Comparison of ENCODE assay signal across 14 cellular contexts in genomic region chr5:88676637-88677481, GRCh38.
DNase-seq lines count a peak whose midpoint lies in the region; ATAC-seq, FAIRE-seq and TF ChIP-seq lines count a peak whose summit lies in the region.
"Had no signal": no experiment of that assay in that cellular context is flagged by ENCODE, and none has a peak within 500 bp of the region (broad histone marks: within the 10 kb centered on the region; RNA-seq: fewer than 3 reads in every experiment).

No MANE protein-coding gene starts in this region.

- H3K4me1 ChIP-seq in OCI-LY7 (ENCODE audit: insufficient read depth, low read length, poor library complexity, severe bottlenecking) (peaks cover 31% of the 10 kb centered on the region), H1 (replicated peaks in 1 of 4; ENCODE audit: control insufficient read depth in 3 of 4, insufficient read depth in 4 of 4, low read length in 3 of 4) (peaks cover 12 to 37% (median 17%) of the 10 kb centered on the region in 4 experiments), right atrium auricular region (peaks cover 0 to 35% of the 10 kb centered on the region in 2 donors)

- H2BK5ac ChIP-seq in H1 (ENCODE audit: low read depth, low read length), result no peak overlapping the region

- no peak overlapping the region for H2BK15ac ChIP-seq in H1 (ENCODE audit: low read length)

- peak overlapping the region; percentile 33 for H3K27ac Mint-ChIP-seq in activated CD4-positive, alpha-beta T cell treated with anti-CD3 and anti-CD28 coated beads, Interleukin-2, amount 10 ng/mL, durations not matched to agents 7 days and 5 days
- no peak overlapping the region for H3K27ac Mint-ChIP-seq in stimulated activated naive B cell treated with anti-CD40 and anti-IgM and Interleukin-4, amounts not matched to agents 10 μg/mL and 1 μg/mL and 100 μg/mL, for 72 hours

- BruUV-seq in OCI-LY7 (replicated peaks; lab: Mats Ljungman, UMichigan), result TSS peak; percentile 73

- no peak for TF ChIP-seq EP300 in H1 (IDR thresholded peaks at IDR 0.05; ENCODE audit: borderline replicate concordance in 1 of 2, low read depth in 2 of 2, low read length in 2 of 2)

- no peak overlapping the region for H4K5ac ChIP-seq in H1 (ENCODE audit: insufficient read length, low read depth, low read length)

- H2AK5ac ChIP-seq in H1 (ENCODE audit: low read depth, low read length), result no peak overlapping the region

- no peak for DNase-seq in activated CD4-positive, alpha-beta T cell treated with anti-CD3 and anti-CD28 coated beads, Interleukin-2, amount 10 ng/mL, durations not matched to agents 7 days and 5 days
- no peak for DNase-seq in activated CD4-positive, alpha-beta T cell treated with anti-CD3 and anti-CD28 coated beads, Interleukin-2, amount 50 U/mL, for 1 hour
- no peak for DNase-seq in OCI-LY7 (ENCODE audit: low spot score)
- DNase-seq in H1 (ENCODE audit: low read depth in 1 of 2, low spot score in 2 of 2), result no peak
- DNase-seq in stimulated activated naive B cell treated with anti-CD40 and anti-IgM and Interleukin-4, amounts not matched to agents 10 μg/mL and 1 μg/mL and 100 μg/mL, for 72 hours, result no peak
- no peak for DNase-seq in stimulated activated CD4-positive, alpha-beta T cell treated with anti-CD3 and anti-CD28 coated beads, Interleukin-15, amount 100 ng/mL, for 24 hours
- no peak for DNase-seq in RCC 7860 (ENCODE audit: low spot score)
- no peak for DNase-seq in right atrium auricular region (ENCODE audit: low spot score)
- DNase-seq: NCI-H1092; PC-3; stimulated activated CD4-positive, alpha-beta T cell treated with anti-CD3 and anti-CD28 coated beads, Interleukin-4, amount 100 ng/mL, for 1 hour had no signal

- TF ChIP-seq POLR2A in H1 (IDR thresholded peaks at IDR 0.05; ENCODE audit: control extremely low read depth in 1 of 2, low read depth in 2 of 2, low read length in 2 of 2), result no peak

- H3K4me3 ChIP-seq in OCI-LY7 (ENCODE audit: low read depth, low read length, poor library complexity, severe bottlenecking) (peak overlapping the region; percentile 72), H1 (ENCODE audit: extremely low read depth in 1 of 4, insufficient read depth in 2 of 4, low read depth in 3 of 4, low read length in 4 of 4) (peak overlapping the region in 1 of 4 experiments; percentile 64; a peak in 2 of 8 replicates), right atrium auricular region (no peak overlapping the region)

- no peaks in the 10 kb centered on the region for H3K79me1 ChIP-seq in H1 (ENCODE audit: low read depth, low read length)

- no peak overlapping the region for H3K14ac ChIP-seq in H1 (ENCODE audit: insufficient read length)

- no peak for ATAC-seq in stimulated activated naive B cell treated with anti-CD40 and anti-IgM and Interleukin-4, amounts not matched to agents 10 μg/mL and 1 μg/mL and 100 μg/mL, for 72 hours (replicated peaks)
- ATAC-seq: PC-3 had no signal

- H3K9me2 ChIP-seq in OCI-LY7 (ENCODE audit: insufficient read depth, low read length), result no peaks in the 10 kb centered on the region

- H3K36me3 ChIP-seq in OCI-LY7 (ENCODE audit: insufficient read depth, low read length), result no peaks in the 10 kb centered on the region
- H3K36me3 ChIP-seq in H1 (ENCODE audit: control insufficient read depth in 2 of 4, insufficient read depth in 4 of 4, low read length in 3 of 4), result no peaks in the 10 kb centered on the region
- H3K36me3 ChIP-seq in right atrium auricular region, result no peaks in the 10 kb centered on the region
- H3K36me3 ChIP-seq: neutrophil, thoracic aorta had no signal

- peaks cover 21% of the 10 kb centered on the region for H3K23me2 ChIP-seq in H1 (ENCODE audit: low read depth, low read length)

- no peak overlapping the region for H4K91ac ChIP-seq in H1 (replicated peaks; ENCODE audit: insufficient read length, low read length)

- H3K36me3 Mint-ChIP-seq in activated CD4-positive, alpha-beta T cell treated with anti-CD3 and anti-CD28 coated beads, Interleukin-2, amount 10 ng/mL, durations not matched to agents 7 days and 5 days (ENCODE audit: low read depth), result peaks cover 6% of the 10 kb centered on the region
- peaks cover 12 to 17% of the 10 kb centered on the region in 2 donors for H3K36me3 Mint-ChIP-seq in stimulated activated naive B cell treated with anti-CD40 and anti-IgM and Interleukin-4, amounts not matched to agents 10 μg/mL and 1 μg/mL and 100 μg/mL, for 72 hours

- CTCF ChIA-PET in activated CD4-positive, alpha-beta T cell treated with anti-CD3 and anti-CD28 coated beads, Interleukin-2, amount 10 ng/mL, durations not matched to agents 7 days and 5 days (lab: Charles Lee), result interaction anchor here (0.7 to 1.5 kb wide), 3 partner anchors 14 to 899 kb away, joined by 3 to 5 read pairs (median 4); no protein-coding TSS in a partner anchor
- CTCF ChIA-PET in OCI-LY7 (lab: Charles Lee; ENCODE audit: unreplicated experiment), result no interaction called here
- CTCF ChIA-PET in H1 (lab: Charles Lee; ENCODE audit: partially characterized antibody), result interaction anchor here (0.6 to 3.3 kb wide), 7 partner anchors 8 to 575 kb away, joined by 3 to 20 read pairs (median 4); no protein-coding TSS in a partner anchor

- H3K4ac ChIP-seq in H1 (replicated peaks; ENCODE audit: insufficient read length, low read depth, low read length), result no peak overlapping the region

- H4K8ac ChIP-seq in H1 (ENCODE audit: extremely low read depth, insufficient read depth, low read length), result no peak overlapping the region

- H3K4me3 Mint-ChIP-seq in activated CD4-positive, alpha-beta T cell treated with anti-CD3 and anti-CD28 coated beads, Interleukin-2, amount 10 ng/mL, durations not matched to agents 7 days and 5 days, result peak overlapping the region; percentile 15
- H3K4me3 Mint-ChIP-seq in stimulated activated naive B cell treated with anti-CD40 and anti-IgM and Interleukin-4, amounts not matched to agents 10 μg/mL and 1 μg/mL and 100 μg/mL, for 72 hours, result peak overlapping the region; percentile 85 to 90

- no peak for FAIRE-seq in H1 (lab: Jason Lieb, UNC)
- FAIRE-seq in RCC 7860 (lab: Jason Lieb, UNC), result no peak
- FAIRE-seq: endothelial cell of umbilical vein had no signal

- H3K9me3 ChIP-seq in OCI-LY7 (ENCODE audit: low read length) (no peaks in the 10 kb centered on the region), H1 (ENCODE audit: insufficient read depth in 2 of 2, low read depth in 1 of 2, low read length in 1 of 2) (no peaks in the 10 kb centered on the region), right atrium auricular region (no peaks in the 10 kb centered on the region)
- H3K9me3 ChIP-seq: neutrophil, thoracic aorta had no signal

- TF ChIP-seq RAD21 in H1 (IDR thresholded peaks at IDR 0.05 in 1 of 2, conservative IDR thresholded peaks at IDR 0.05 in 1 of 2; ENCODE audit: low read depth in 2 of 2, low read length in 2 of 2), result no peak

- no peak overlapping the region for H2BK12ac ChIP-seq in H1 (ENCODE audit: low read depth, low read length)

- POLR2A ChIA-PET in activated CD4-positive, alpha-beta T cell treated with anti-CD3 and anti-CD28 coated beads, Interleukin-2, amount 10 ng/mL, durations not matched to agents 7 days and 5 days (lab: Charles Lee), result no interaction called here
- POLR2A ChIA-PET in OCI-LY7 (lab: Charles Lee), result interaction anchor here (0.7 to 3.3 kb wide), 7 partner anchors 10 to 906 kb away, joined by 3 to 88 read pairs (median 5); no protein-coding TSS in a partner anchor
- POLR2A ChIA-PET in H1 (lab: Charles Lee; ENCODE audit: partially characterized antibody), result interaction anchor here (0.6 to 2.6 kb wide), 2 partner anchors 11 to 16 kb away, joined by 3 to 25 read pairs; no protein-coding TSS in a partner anchor

- peak overlapping the region; percentile 80 for H2AFZ ChIP-seq in OCI-LY7 (ENCODE audit: low read length)
- no peak overlapping the region for H2AFZ ChIP-seq in H1 (ENCODE audit: low read length)

- H3K23ac ChIP-seq in H1 (ENCODE audit: insufficient read length), result no peak overlapping the region

- H3K18ac ChIP-seq in H1 (ENCODE audit: extremely low read depth, low read length), result no peak overlapping the region

- H2BK120ac ChIP-seq in H1 (replicated peaks; ENCODE audit: low read depth, low read length), result no peak overlapping the region

- no peak overlapping the region for H2BK20ac ChIP-seq in H1 (ENCODE audit: low read length)

- peaks cover 4% of the 10 kb centered on the region for H3K9me3 Mint-ChIP-seq in activated CD4-positive, alpha-beta T cell treated with anti-CD3 and anti-CD28 coated beads, Interleukin-2, amount 10 ng/mL, durations not matched to agents 7 days and 5 days
- H3K9me3 Mint-ChIP-seq in stimulated activated naive B cell treated with anti-CD40 and anti-IgM and Interleukin-4, amounts not matched to agents 10 μg/mL and 1 μg/mL and 100 μg/mL, for 72 hours, result peaks cover 8 to 9% of the 10 kb centered on the region in 2 donors

- H3K4me2 ChIP-seq in OCI-LY7 (ENCODE audit: low read length) (peak overlapping the region; percentile 94), H1 (ENCODE audit: insufficient read depth in 1 of 2, low read depth in 2 of 2, low read length in 2 of 2) (peak overlapping the region; percentile 23 to 98; a peak in 2 of 4 replicates)

- peaks cover 85% of the 10 kb centered on the region for H3K27me3 Mint-ChIP-seq in activated CD4-positive, alpha-beta T cell treated with anti-CD3 and anti-CD28 coated beads, Interleukin-2, amount 10 ng/mL, durations not matched to agents 7 days and 5 days
- H3K27me3 Mint-ChIP-seq in stimulated activated naive B cell treated with anti-CD40 and anti-IgM and Interleukin-4, amounts not matched to agents 10 μg/mL and 1 μg/mL and 100 μg/mL, for 72 hours, result peaks cover 73 to 88% of the 10 kb centered on the region in 2 donors

- H4K20me1 ChIP-seq in OCI-LY7 (ENCODE audit: insufficient read depth, low read length), result no peaks in the 10 kb centered on the region
- peaks cover 2 to 16% of the 10 kb centered on the region in 2 experiments for H4K20me1 ChIP-seq in H1 (replicated peaks in 1 of 2; ENCODE audit: control insufficient read depth in 1 of 2, insufficient read depth in 2 of 2, low read length in 2 of 2)

- peak overlapping the region; percentile 97 for H3K27ac ChIP-seq in OCI-LY7 (ENCODE audit: low read depth, low read length, poor library complexity, severe bottlenecking)
- H3K27ac ChIP-seq in H1 (ENCODE audit: low read depth, low read length), result no peak overlapping the region
- no peak overlapping the region for H3K27ac ChIP-seq in right atrium auricular region
- H3K27ac ChIP-seq: neutrophil had no signal

- H3K9ac ChIP-seq in H1 (replicated peaks in 1 of 4; ENCODE audit: extremely low read depth in 1 of 4, low read depth in 3 of 4, low read length in 3 of 4), result no peak overlapping the region

- 40% methylated on average over 8 of the region's 8 CpGs; no CpG with 5 or more reads in 1 of the 2 experiments for WGBS in H1 (ENCODE audit: extremely low coverage in 1 of 2, insufficient coverage in 1 of 2, insufficient read length in 1 of 2, insufficient replicate concordance in 2 of 2, low coverage in 1 of 2, low lambda C conversion rate in 2 of 2, missing lambda C conversion rate in 1 of 2), 2 experiments

- no peak overlapping the region for H3K56ac ChIP-seq in H1 (replicated peaks; ENCODE audit: insufficient read length, low read depth, low read length)

- H3K79me2 ChIP-seq in OCI-LY7 (ENCODE audit: insufficient read depth, low read depth, low read length), result no peaks in the 10 kb centered on the region; the same call in 1 of the 2 replicates
- no peaks in the 10 kb centered on the region for H3K79me2 ChIP-seq in H1 (ENCODE audit: control insufficient read depth in 1 of 2, insufficient read depth in 2 of 2, low read length in 2 of 2)

- intact Hi-C loops in OCI-LY7 (cut with micrococcal nuclease; ENCODE audit: unreplicated experiment), result loop anchor here (5.0 kb wide), 2 partner anchors 175 to 1730 kb away; partner anchors contain the start of gene CETN3

- H3K27me3 ChIP-seq in H1 (replicated peaks in 1 of 4; ENCODE audit: control insufficient read depth in 3 of 4, extremely low read depth in 1 of 4, insufficient read depth in 3 of 4, low read length in 3 of 4) (peaks cover 50 to 97% (median 81%) of the 10 kb centered on the region in 4 experiments), right atrium auricular region (peaks cover 42 to 81% of the 10 kb centered on the region in 2 donors)

- no peak for TF ChIP-seq CTCF in OCI-LY7 (conservative IDR thresholded peaks at IDR 0.05; ENCODE audit: low read length)
- no peak for TF ChIP-seq CTCF in H1 (IDR thresholded peaks at IDR 0.05; ENCODE audit: control extremely low read depth in 1 of 3, insufficient read depth in 1 of 3, low read depth in 1 of 3, low read length in 3 of 3)
- no peak for TF ChIP-seq CTCF in right atrium auricular region (IDR thresholded peaks at IDR 0.05)

- peaks cover 35% of the 10 kb centered on the region for H3K4me1 Mint-ChIP-seq in activated CD4-positive, alpha-beta T cell treated with anti-CD3 and anti-CD28 coated beads, Interleukin-2, amount 10 ng/mL, durations not matched to agents 7 days and 5 days
- peaks cover 20 to 51% of the 10 kb centered on the region in 2 donors for H3K4me1 Mint-ChIP-seq in stimulated activated naive B cell treated with anti-CD40 and anti-IgM and Interleukin-4, amounts not matched to agents 10 μg/mL and 1 μg/mL and 100 μg/mL, for 72 hours
